ENCODE assay signal across 27 cellular contexts in the genomic region with DNA sequence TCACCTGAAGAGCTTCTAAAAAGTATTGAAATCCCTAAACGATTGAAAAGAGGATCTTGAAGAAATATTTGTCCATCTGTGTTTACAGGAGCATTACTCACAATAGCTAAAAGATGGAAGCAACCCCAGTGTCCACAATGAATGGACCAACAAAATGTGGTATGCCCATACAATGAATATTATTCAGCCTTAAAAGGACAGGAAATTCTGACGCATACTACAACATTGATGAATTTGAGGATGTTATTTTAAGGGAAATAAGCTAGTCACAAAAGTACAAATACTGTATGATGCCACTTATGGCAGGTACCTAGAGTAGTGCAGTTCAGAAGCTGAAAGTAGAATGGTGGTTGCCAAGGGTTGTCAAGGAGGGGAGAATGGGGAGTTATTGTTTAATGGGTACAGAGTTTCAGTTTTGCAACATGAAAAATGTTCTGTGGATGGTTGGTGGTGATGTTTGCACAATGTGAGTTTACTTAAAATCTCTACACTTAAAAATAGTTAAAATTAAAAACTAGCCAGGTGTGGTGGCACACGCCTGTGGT. TPM values are rescaled to one million over a fixed set of nuclear protein-coding genes. Genes with fewer than 3 reads are reported as not detected.
A peak's percentile ranks its signal among the peaks of the same experiment; 100 is the strongest.
DNase-seq lines count a peak whose midpoint lies in the region; ATAC-seq, FAIRE-seq and TF ChIP-seq lines count a peak whose summit lies in the region.
"Had no signal": no experiment of that assay in that cellular context is flagged by ENCODE, and none has a peak within 500 bp of the region (broad histone marks: within the 10 kb centered on the region; RNA-seq: fewer than 3 reads in every experiment).

No MANE protein-coding gene starts in this region.

- CTCF ChIA-PET in GM12878 (lab: Yijun Ruan, JAX), result interaction anchor here (1.1 to 2.6 kb wide), 3 partner anchors 36 to 112 kb away, joined by 3 to 11 read pairs (median 3); no protein-coding TSS in a partner anchor

- POLR2A ChIA-PET in GM12878 (lab: Charles Lee), result interaction anchor here (2.7 kb wide), 1 partner anchor 37 kb away, joined by 9 read pairs; a partner anchor contains a TSS

- in situ Hi-C loops in GM12878 (cut with MboI), result no loop called here

- TF ChIP-seq POLR2A in GM12878 (IDR thresholded peaks at IDR 0.05; ENCODE audit: low read depth, low read length), result no peak

- H2AFZ ChIP-seq in GM12878 (ENCODE audit: control insufficient read depth, low read depth, low read length), result no peak overlapping the region

- no peak for TF ChIP-seq CTCF in GM12878 (IDR thresholded peaks at IDR 0.05 in 2 of 3, conservative IDR thresholded peaks at IDR 0.05 in 1 of 3; ENCODE audit: control insufficient read depth in 2 of 3, extremely low read depth in 1 of 3, insufficient read depth in 1 of 3, low read depth in 3 of 3, low read length in 3 of 3)
- TF ChIP-seq CTCF in psoas muscle (IDR thresholded peaks at IDR 0.05), result no peak

- no peak overlapping the region for H3K9ac ChIP-seq in GM12878 (ENCODE audit: control insufficient read depth, insufficient read depth, low read length)

- H3K79me2 ChIP-seq in GM12878 (ENCODE audit: control insufficient read depth, insufficient read depth, low read length), result no peaks in the 10 kb centered on the region

- H3K27ac ChIP-seq in GM12878 (ENCODE audit: control insufficient read depth, insufficient read depth) (no peak overlapping the region), psoas muscle (peak overlapping the region; percentile 73)
- H3K27ac ChIP-seq: SK-N-MC, suprapubic skin had no signal

- intact Hi-C loops in GM12878 (cut with micrococcal nuclease; ENCODE audit: unreplicated experiment), result no loop called here
- intact Hi-C loops in psoas muscle (cut with DNase I), result loop anchor here in 1 of 2 donors (5.0 to 10.0 kb wide), 2 partner anchors 34 to 73 kb away; no protein-coding TSS in a partner anchor

- no TSS peak for BruUV-seq in GM12878 (replicated peaks; lab: Mats Ljungman, UMichigan)

- no peak overlapping the region for H3K4me3 ChIP-seq in GM12878
- no peak overlapping the region for H3K4me3 ChIP-seq in psoas muscle
- H3K4me3 ChIP-seq: heart left ventricle, sigmoid colon, SK-N-MC, suprapubic skin had no signal

- TF ChIP-seq RAD21 in GM12878 (IDR thresholded peaks at IDR 0.05; ENCODE audit: insufficient read depth, low read depth, low read length), result no peak

- ATAC-seq in HG03457 (IDR thresholded peaks at IDR 0.05; ENCODE audit: unreplicated experiment), result peak; percentile 51
- peak; percentile 45 for ATAC-seq in GM12878
- ATAC-seq in psoas muscle, result no peak
- ATAC-seq: activated naive CD8-positive, alpha-beta T cell treated with anti-CD3 and anti-CD28 coated beads, Interleukin-2, amount 50 U/mL, for 24 hours; stimulated activated naive B cell treated with anti-CD40 and anti-IgM and Interleukin-4, amounts not matched to agents 10 μg/mL and 1 μg/mL and 100 μg/mL, for 72 hours had no signal

- 20% methylated on average over 3 of the region's 3 CpGs for WGBS in GM12878 (ENCODE audit: insufficient coverage, insufficient replicate concordance, low lambda C conversion rate, missing lambda C conversion rate)
- WGBS in psoas muscle, 3 donors, result 92 to 94% (median 93%) methylated on average over 3 of the region's 3 CpGs

- SMC1A ChIA-PET in GM12878 (lab: Charles Lee; ENCODE audit: uncharacterized antibody, unreplicated experiment), result interaction anchor here (0.8 to 3.1 kb wide), 10 partner anchors 8 to 117 kb away, joined by 3 to 10 read pairs (median 4); no protein-coding TSS in a partner anchor

- H3K9me3 ChIP-seq in GM12878 (replicated peaks; ENCODE audit: control insufficient read depth, insufficient read depth, low read length) (no peaks in the 10 kb centered on the region), psoas muscle (no peaks in the 10 kb centered on the region)
- H3K9me3 ChIP-seq: heart left ventricle, sigmoid colon, suprapubic skin had no signal

- no peak for TF ChIP-seq EP300 in GM12878 (IDR thresholded peaks at IDR 0.05; ENCODE audit: borderline replicate concordance in 1 of 2, control insufficient read depth in 1 of 2, low read depth in 2 of 2, low read length in 2 of 2)

- H3K27me3 ChIP-seq in GM12878 (replicated peaks in 1 of 2; ENCODE audit: control insufficient read depth in 2 of 2, insufficient read depth in 2 of 2, low read length in 1 of 2) (no peaks in the 10 kb centered on the region; a peak in 1 of 4 replicates), psoas muscle (ENCODE audit: insufficient read depth in 3 of 3, low read length in 2 of 3) (no peaks in the 10 kb centered on the region)
- H3K27me3 ChIP-seq: heart left ventricle, sigmoid colon, suprapubic skin had no signal

- H4K20me1 ChIP-seq in GM12878 (ENCODE audit: control insufficient read depth, insufficient read depth), result no peaks in the 10 kb centered on the region

- no peak overlapping the region for H3K4me2 ChIP-seq in GM12878 (ENCODE audit: control insufficient read depth, insufficient read depth)

- H3K36me3 ChIP-seq in GM12878 (ENCODE audit: control insufficient read depth in 2 of 2, insufficient read depth in 2 of 2, low read length in 1 of 2) (no peaks in the 10 kb centered on the region), psoas muscle (ENCODE audit: insufficient read depth in 1 of 2, low read depth in 1 of 2) (no peaks in the 10 kb centered on the region)
- H3K36me3 ChIP-seq: heart left ventricle, sigmoid colon, suprapubic skin had no signal

- DNase-seq in DMS53 (lab: John Stamatoyannopoulos, UW) (peak; percentile 41), DMS53 treated with DMSO at 0.1 percent for 48 hours (lab: John Stamatoyannopoulos, UW; ENCODE audit: unreplicated experiment) (no peak), GM12878 (ENCODE audit: low read depth, low spot score) (no peak), psoas muscle (no peak), NCI-H2171 (lab: John Stamatoyannopoulos, UW) (no peak), NCI-H2107 (lab: John Stamatoyannopoulos, UW) (no peak)
- no peak for DNase-seq in NK-92 treated with Interleukin-12 subunit alpha and Interleukin-12 subunit beta, amount 100 ng/mL, for 24 hours (lab: John Stamatoyannopoulos, UW)
- DNase-seq: 8988T; activated CD4-positive, alpha-beta T cell treated with anti-CD3 and anti-CD28 coated beads for 4 hours; activated CD8-positive, alpha-beta memory T cell treated with anti-CD3 and anti-CD28 coated beads for 24 hours; activated gamma-delta T cell; activated naive CD8-positive, alpha-beta T cell treated with anti-CD3 and anti-CD28 coated beads, Interleukin-2, amount 50 U/mL, for 24 hours; CD4-positive, alpha-beta T cell; effector CD4-positive, alpha-beta T cell; GOT3; HFFc6; NCI-H1930; RPMI8226; sigmoid colon; stimulated activated CD4-positive, alpha-beta T cell treated with anti-CD3 and anti-CD28 coated beads, Interleukin-4, amount 100 ng/mL, for 4 hours; stimulated activated naive B cell treated with anti-CD40 and anti-IgM and Interleukin-4, amounts not matched to agents 10 μg/mL and 1 μg/mL and 100 μg/mL, for 72 hours had no signal

- no peak for FAIRE-seq in GM12878 (lab: Jason Lieb, UNC)
- FAIRE-seq: D721Med, GM12892 had no signal

- H3K4me1 ChIP-seq in GM12878 (ENCODE audit: control insufficient read depth, insufficient read depth, low read length) (no peaks in the 10 kb centered on the region), psoas muscle (peaks cover 30% of the 10 kb centered on the region)

- RAD21 ChIA-PET in GM12878 (lab: Charles Lee; ENCODE audit: unreplicated experiment), result interaction anchor here (1.0 to 1.7 kb wide), 3 partner anchors 30 to 38 kb away, joined by 3 to 6 read pairs (median 6); a partner anchor contains a TSS

TF ChIP-seq in GM12878, 131 proteins besides CTCF, POLR2A, EP300 and RAD21:
- TF ChIP-seq RFX5 (IDR thresholded peaks at IDR 0.05; ENCODE audit: low read depth, low read length) (peak; percentile 52; the same call in 1 of the 2 replicates), PAX5 (IDR thresholded peaks at IDR 0.05; ENCODE audit: borderline replicate concordance, low read depth, low read length) (no peak), ZBED1 (IDR thresholded peaks at IDR 0.05; ENCODE audit: borderline replicate concordance) (no peak)

RNA-seq across cellular contexts. Expression of a gene that starts 37.1 kb away (rescaled TPM):
- total RNA-seq in GM12878 (2013; cell fraction: nucleolus; rRNA removed), result 18.1 and 22.4 TPM in 2 replicates
- total RNA-seq in GM12878 (2014; rRNA removed) (18.4 and 19.7 TPM in 2 replicates), GM12878 (2014; rRNA removed; fragmentation: Illumina TruSeq; extraction: Trizol) (13.0 and 14.6 TPM in 2 replicates), GM12878 (2021) (25.7 and 26.1 TPM in 2 replicates), psoas muscle (100 to 1,000 TPM in 3 of 4 donors, 10 to 100 TPM in 1; 93.5 to 505 (median 230) TPM)
- 14.5 TPM for polyA plus RNA-seq in GM12878 (2011; ENCODE audit: low read depth)
- polyA plus RNA-seq in GM12878 (2011; rRNA removed) (20.6 and 27.8 TPM in 2 replicates), GM12878 (2014; fragmentation: Illumina TruSeq; extraction: Trizol) (16.1 and 29.0 TPM in 2 replicates), GM12878 (2014; fragmentation: Nextera tagmentation; extraction: Ambion mirVana) (1 to 10 TPM; 4.7 to 9.3 TPM), GM12878 (2014; rRNA removed) (18.7 and 20.0 TPM in 2 replicates), GM12878 (2016; fragmentation: Nextera tagmentation; extraction: Ambion mirVana) (10 to 100 TPM; 41.2 to 48.9 TPM), psoas muscle (100 to 1,000 TPM in 2 of 3 donors, 10 to 100 TPM in 1; 88.8 to 248 (median 197) TPM)
- 24.3 and 24.4 TPM in 2 replicates for polyA plus RNA-seq in GM12878 (2011; cell fraction: cytosol; rRNA removed)
- 41.6 and 53.4 TPM in 2 replicates for polyA plus RNA-seq in GM12878 (2011; cell fraction: nucleus; rRNA removed)
- polyA plus RNA-seq in GM12878 (2012), result 31.6 and 44.9 TPM in 2 replicates
- polyA minus RNA-seq in GM12878 (2011; rRNA and poly(A)+ RNA removed), result 5.9 and 6.2 TPM in 2 replicates
- 8.7 and 13.5 TPM in 2 replicates for polyA minus RNA-seq in GM12878 (2011; cell fraction: cytosol; rRNA and poly(A)+ RNA removed)
- 29.6 and 39.4 TPM in 2 replicates for polyA minus RNA-seq in GM12878 (2011; cell fraction: nucleus; rRNA and poly(A)+ RNA removed)

Comparison
In these comparisons a context has a peak if more than half of its experiments do, and no peak if none do; other contexts are left out.
1. ATAC-seq: peak in HG03457 (single experiment) and GM12878 (single experiment); none in psoas muscle (0 of 4).